Comparison of ENCODE assay signal across 9 cellular contexts in the genomic region with DNA sequence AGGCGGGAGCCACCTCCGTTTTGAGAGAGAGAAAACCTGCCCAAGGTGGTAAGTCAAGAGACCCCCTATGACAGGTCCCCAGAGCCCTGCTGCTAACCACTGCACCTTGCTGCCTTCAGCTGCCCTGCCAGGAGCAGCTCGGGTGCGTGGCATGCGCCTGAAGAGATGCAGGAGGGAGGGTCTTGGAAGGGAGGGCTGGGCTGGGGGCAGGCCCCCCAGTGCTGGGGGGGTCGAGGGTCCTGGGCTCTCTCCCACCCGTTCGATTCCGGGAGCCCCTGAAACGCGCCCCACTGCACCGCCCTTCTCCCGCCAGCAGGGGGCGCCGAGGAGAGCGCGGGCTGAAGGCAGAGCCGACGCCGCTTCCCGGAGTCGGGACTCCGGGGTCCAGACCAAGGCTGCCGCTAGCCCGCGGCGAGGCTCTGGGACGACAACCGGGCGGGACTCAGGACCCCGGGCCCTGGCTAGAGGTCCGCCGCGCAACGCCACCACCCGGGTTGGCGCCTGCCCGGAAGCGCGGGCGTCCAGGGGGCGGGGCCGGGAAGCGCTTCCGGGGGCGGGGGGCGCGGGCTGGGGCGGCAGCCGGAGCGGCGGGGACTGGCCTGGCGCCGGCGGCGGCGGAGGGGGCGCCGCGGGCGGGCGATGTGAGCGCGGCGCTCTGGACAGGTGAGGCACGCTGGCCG. TPM values are rescaled to one million over a fixed set of nuclear protein-coding genes. Genes with fewer than 3 reads are reported as not detected.
DNase-seq lines count a peak whose midpoint lies in the region; ATAC-seq, FAIRE-seq and TF ChIP-seq lines count a peak whose summit lies in the region.
"Had no signal": no experiment of that assay in that cellular context is flagged by ENCODE, and none has a peak within 500 bp of the region (broad histone marks: within the 10 kb centered on the region; RNA-seq: fewer than 3 reads in every experiment).

A gene with protein sequence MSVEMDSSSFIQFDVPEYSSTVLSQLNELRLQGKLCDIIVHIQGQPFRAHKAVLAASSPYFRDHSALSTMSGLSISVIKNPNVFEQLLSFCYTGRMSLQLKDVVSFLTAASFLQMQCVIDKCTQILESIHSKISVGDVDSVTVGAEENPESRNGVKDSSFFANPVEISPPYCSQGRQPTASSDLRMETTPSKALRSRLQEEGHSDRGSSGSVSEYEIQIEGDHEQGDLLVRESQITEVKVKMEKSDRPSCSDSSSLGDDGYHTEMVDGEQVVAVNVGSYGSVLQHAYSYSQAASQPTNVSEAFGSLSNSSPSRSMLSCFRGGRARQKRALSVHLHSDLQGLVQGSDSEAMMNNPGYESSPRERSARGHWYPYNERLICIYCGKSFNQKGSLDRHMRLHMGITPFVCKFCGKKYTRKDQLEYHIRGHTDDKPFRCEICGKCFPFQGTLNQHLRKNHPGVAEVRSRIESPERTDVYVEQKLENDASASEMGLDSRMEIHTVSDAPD (plus strand): TSS at position 563 of the 680 bp plus-strand sequence. CDS start 18,761 bp downstream, outside the sequence.

- intact Hi-C loops in kidney (cut with DNase I), result no loop called here

- peaks cover 4 to 16% of the 10 kb centered on the region in 2 donors for H3K4me1 ChIP-seq in kidney (ENCODE audit: control insufficient read depth in 1 of 2, insufficient read depth in 1 of 2, low read depth in 1 of 2, low read length in 2 of 2)

- FAIRE-seq in bronchial epithelial cell (lab: Jason Lieb, UNC) (no peak), kidney (lab: Jason Lieb, UNC) (no peak)
- FAIRE-seq: G401.6 had no signal

- H3K36me3 ChIP-seq in bronchial epithelial cell (ENCODE audit: control insufficient read depth, insufficient read depth, low read length) (peaks cover 1% of the 10 kb centered on the region), kidney (ENCODE audit: control insufficient read depth in 1 of 2, insufficient read depth in 2 of 2, low read length in 2 of 2) (no peaks in the 10 kb centered on the region)

- H3K9me3 Mint-ChIP-seq in WTC11, result no peaks in the 10 kb centered on the region

- POLR2A ChIA-PET in WTC11 (lab: Charles Lee), result interaction anchor here (1.4 kb wide), 1 partner anchor 56 kb away, joined by 3 read pairs; a partner anchor contains a TSS

- ATAC-seq in WTC11, result peak; percentile 72

- H3K27ac ChIP-seq in kidney (ENCODE audit: low read depth in 2 of 2, low read length in 2 of 2), result peak within 1 kb of the TSS; percentile 88 to 90

- H3K36me3 Mint-ChIP-seq in WTC11, result peaks cover 5% of the 10 kb centered on the region

- H3K4me3 Mint-ChIP-seq in WTC11, result peak within 1 kb of the TSS; percentile 81

- H3K27me3 Mint-ChIP-seq in WTC11 (ENCODE audit: low read depth), result peaks cover 19% of the 10 kb centered on the region

- no peaks in the 10 kb centered on the region for H3K27me3 ChIP-seq in bronchial epithelial cell (ENCODE audit: control insufficient read depth, insufficient read depth, low read length)

- peak within 1 kb of the TSS; percentile 82 for H3K4me3 ChIP-seq in HFF-Myc (replicated peaks; ENCODE audit: low read depth, low read length)
- H3K4me3 ChIP-seq in bronchial epithelial cell (ENCODE audit: low read depth, low read length), result peak within 1 kb of the TSS; percentile 69
- H3K4me3 ChIP-seq in kidney (ENCODE audit: low read length in 2 of 2), result peak within 1 kb of the TSS; percentile 83

- peaks cover 33% of the 10 kb centered on the region for H3K4me1 Mint-ChIP-seq in WTC11

- peak; percentile 47 to 92 (median 86) for DNase-seq in NCI-H1417 (lab: John Stamatoyannopoulos, UW)
- no peak for DNase-seq in NCI-H1417 treated with DMSO at 0.1 percent for 48 hours (lab: John Stamatoyannopoulos, UW)
- DNase-seq in HFF-Myc (ENCODE audit: extremely low read depth, low read depth), result no peak
- peak; percentile 19 for DNase-seq in NCI-H1048 (lab: John Stamatoyannopoulos, UW)
- peak; percentile 83 for DNase-seq in WTC11 (ENCODE audit: low spot score)
- no peak for DNase-seq in bronchial epithelial cell (ENCODE audit: low read depth)
- peak; percentile 91 for DNase-seq in kidney
- peak; percentile 54 to 60 (median 57) for DNase-seq in stimulated activated CD4-positive, alpha-beta T cell treated with anti-CD3 and anti-CD28 coated beads, Interleukin-1b, Interleukin-23, amount 100 ng/mL, for 24 hours (ENCODE audit: low read depth in 4 of 4, low spot score in 1 of 4)

- no peaks in the 10 kb centered on the region for H3K9me3 ChIP-seq in kidney (ENCODE audit: control insufficient read depth in 1 of 2, low read length in 2 of 2)

- CTCF ChIA-PET in WTC11 (lab: Charles Lee), result interaction anchor here (0.6 to 2.9 kb wide), 19 partner anchors 8 to 523 kb away, joined by 3 to 9 read pairs (median 4); a partner anchor contains a TSS

- peak within 1 kb of the TSS; percentile 54 for H3K27ac Mint-ChIP-seq in WTC11

- H3K9ac ChIP-seq in kidney (ENCODE audit: low read length in 2 of 2), result peak within 1 kb of the TSS; percentile 63 to 80

- TF ChIP-seq CTCF in HFF-Myc (IDR thresholded peaks at IDR 0.05; ENCODE audit: low read depth, low read length, missing control alignments) (peak; percentile 98), WTC11 (IDR thresholded peaks at IDR 0.05) (peak; percentile 100), bronchial epithelial cell (IDR thresholded peaks at IDR 0.05; ENCODE audit: insufficient read depth, low read length, severe bottlenecking) (peak; percentile 99), kidney (IDR thresholded peaks at IDR 0.05; ENCODE audit: borderline replicate concordance, extremely low read depth, insufficient read depth) (peak; percentile 94)

TF ChIP-seq in WTC11, 78 proteins besides CTCF, POLR2A, EP300 and RAD21 (continues in another document):
- no peak for TF ChIP-seq ATF1 (CRISPR knock-in tag; IDR thresholded peaks at IDR 0.05)
- TF ChIP-seq, protein P1, sequence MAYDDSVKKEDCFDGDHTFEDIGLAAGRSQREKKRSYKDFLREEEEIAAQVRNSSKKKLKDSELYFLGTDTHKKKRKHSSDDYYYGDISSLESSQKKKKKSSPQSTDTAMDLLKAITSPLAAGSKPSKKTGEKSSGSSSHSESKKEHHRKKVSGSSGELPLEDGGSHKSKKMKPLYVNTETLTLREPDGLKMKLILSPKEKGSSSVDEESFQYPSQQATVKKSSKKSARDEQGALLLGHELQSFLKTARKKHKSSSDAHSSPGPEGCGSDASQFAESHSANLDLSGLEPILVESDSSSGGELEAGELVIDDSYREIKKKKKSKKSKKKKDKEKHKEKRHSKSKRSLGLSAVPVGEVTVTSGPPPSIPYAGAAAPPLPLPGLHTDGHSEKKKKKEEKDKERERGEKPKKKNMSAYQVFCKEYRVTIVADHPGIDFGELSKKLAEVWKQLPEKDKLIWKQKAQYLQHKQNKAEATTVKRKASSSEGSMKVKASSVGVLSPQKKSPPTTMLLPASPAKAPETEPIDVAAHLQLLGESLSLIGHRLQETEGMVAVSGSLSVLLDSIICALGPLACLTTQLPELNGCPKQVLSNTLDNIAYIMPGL (CRISPR knock-in tag; IDR thresholded peaks at IDR 0.05), result peak; percentile 96
- no peak; the same call in 1 of the 2 replicates for TF ChIP-seq FOXK1 (CRISPR knock-in tag; IDR thresholded peaks at IDR 0.05)
- TF ChIP-seq ETV6 (CRISPR knock-in tag; IDR thresholded peaks at IDR 0.05), result 0 out of 2 replicates have a peak, but pooled peaks have one; percentile 51
- peak; percentile 89 for TF ChIP-seq SP1 (CRISPR knock-in tag; conservative IDR thresholded peaks at IDR 0.05)
- TF ChIP-seq NFATC4 (CRISPR knock-in tag; IDR thresholded peaks at IDR 0.05), result no peak
- 0 out of 2 replicates have a peak, but pooled peaks have one; percentile 18 for TF ChIP-seq NFYB (CRISPR knock-in tag; conservative IDR thresholded peaks at IDR 0.05; ENCODE audit: low read depth)
- 0 out of 2 replicates have a peak, but pooled peaks have one; percentile 49 for TF ChIP-seq TCF7 (CRISPR knock-in tag; IDR thresholded peaks at IDR 0.05; ENCODE audit: low read depth)
- TF ChIP-seq, protein P2, sequence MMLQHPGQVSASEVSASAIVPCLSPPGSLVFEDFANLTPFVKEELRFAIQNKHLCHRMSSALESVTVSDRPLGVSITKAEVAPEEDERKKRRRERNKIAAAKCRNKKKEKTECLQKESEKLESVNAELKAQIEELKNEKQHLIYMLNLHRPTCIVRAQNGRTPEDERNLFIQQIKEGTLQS (CRISPR knock-in tag; conservative IDR thresholded peaks at IDR 0.05), result no peak
- TF ChIP-seq ZNF232 (CRISPR knock-in tag; IDR thresholded peaks at IDR 0.05), result no peak
- no peak for TF ChIP-seq ZNF396 (CRISPR knock-in tag; IDR thresholded peaks at IDR 0.05; ENCODE audit: borderline replicate concordance)
- TF ChIP-seq, protein P3, sequence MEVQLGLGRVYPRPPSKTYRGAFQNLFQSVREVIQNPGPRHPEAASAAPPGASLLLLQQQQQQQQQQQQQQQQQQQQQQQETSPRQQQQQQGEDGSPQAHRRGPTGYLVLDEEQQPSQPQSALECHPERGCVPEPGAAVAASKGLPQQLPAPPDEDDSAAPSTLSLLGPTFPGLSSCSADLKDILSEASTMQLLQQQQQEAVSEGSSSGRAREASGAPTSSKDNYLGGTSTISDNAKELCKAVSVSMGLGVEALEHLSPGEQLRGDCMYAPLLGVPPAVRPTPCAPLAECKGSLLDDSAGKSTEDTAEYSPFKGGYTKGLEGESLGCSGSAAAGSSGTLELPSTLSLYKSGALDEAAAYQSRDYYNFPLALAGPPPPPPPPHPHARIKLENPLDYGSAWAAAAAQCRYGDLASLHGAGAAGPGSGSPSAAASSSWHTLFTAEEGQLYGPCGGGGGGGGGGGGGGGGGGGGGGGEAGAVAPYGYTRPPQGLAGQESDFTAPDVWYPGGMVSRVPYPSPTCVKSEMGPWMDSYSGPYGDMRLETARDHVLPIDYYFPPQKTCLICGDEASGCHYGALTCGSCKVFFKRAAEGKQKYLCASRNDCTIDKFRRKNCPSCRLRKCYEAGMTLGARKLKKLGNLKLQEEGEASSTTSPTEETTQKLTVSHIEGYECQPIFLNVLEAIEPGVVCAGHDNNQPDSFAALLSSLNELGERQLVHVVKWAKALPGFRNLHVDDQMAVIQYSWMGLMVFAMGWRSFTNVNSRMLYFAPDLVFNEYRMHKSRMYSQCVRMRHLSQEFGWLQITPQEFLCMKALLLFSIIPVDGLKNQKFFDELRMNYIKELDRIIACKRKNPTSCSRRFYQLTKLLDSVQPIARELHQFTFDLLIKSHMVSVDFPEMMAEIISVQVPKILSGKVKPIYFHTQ (CRISPR knock-in tag; IDR thresholded peaks at IDR 0.05), result no peak
- TF ChIP-seq NFE2L1 (CRISPR knock-in tag; IDR thresholded peaks at IDR 0.05), result no peak
- TF ChIP-seq GABPB1 (CRISPR knock-in tag; IDR thresholded peaks at IDR 0.05), result peak; percentile 55
- peak; percentile 28; the same call in 1 of the 2 replicates for TF ChIP-seq ESRRA (CRISPR knock-in tag; IDR thresholded peaks at IDR 0.05; ENCODE audit: borderline replicate concordance)

RNA-seq across cellular contexts. Expression of the gene that starts here (rescaled TPM):
- total RNA-seq in WTC11 (2021) (15.9 to 18.4 TPM (median 16.9 TPM) in 3 replicates), bronchial epithelial cell (5.9 and 6.6 TPM in 2 replicates), kidney (12.5 TPM)
- 2.5 TPM for polyA plus RNA-seq in kidney (ENCODE audit: insufficient read depth, low read depth, low replicate concordance)

Comparison
In these comparisons a context has a peak if more than half of its experiments do, and no peak if none do; other contexts are left out.
1. DNase-seq: peak in NCI-H1417 (3 of 3), NCI-H1048 (single experiment), WTC11 (single experiment), kidney (single experiment) and stimulated activated CD4-positive, alpha-beta T cell treated with anti-CD3 and anti-CD28 coated beads, Interleukin-1b, Interleukin-23, amount 100 ng/mL, for 24 hours (4 of 4); none in NCI-H1417 treated with DMSO at 0.1 percent for 48 hours (single experiment), HFF-Myc (single experiment) and bronchial epithelial cell (single experiment).
2. Peak in every context shown above with its lines, with median percentiles within 50 percentile points of each other: H3K4me3 ChIP-seq and CTCF ChIP-seq.